1 cellular context compared by ENCODE assay signal in the genomic region with DNA sequence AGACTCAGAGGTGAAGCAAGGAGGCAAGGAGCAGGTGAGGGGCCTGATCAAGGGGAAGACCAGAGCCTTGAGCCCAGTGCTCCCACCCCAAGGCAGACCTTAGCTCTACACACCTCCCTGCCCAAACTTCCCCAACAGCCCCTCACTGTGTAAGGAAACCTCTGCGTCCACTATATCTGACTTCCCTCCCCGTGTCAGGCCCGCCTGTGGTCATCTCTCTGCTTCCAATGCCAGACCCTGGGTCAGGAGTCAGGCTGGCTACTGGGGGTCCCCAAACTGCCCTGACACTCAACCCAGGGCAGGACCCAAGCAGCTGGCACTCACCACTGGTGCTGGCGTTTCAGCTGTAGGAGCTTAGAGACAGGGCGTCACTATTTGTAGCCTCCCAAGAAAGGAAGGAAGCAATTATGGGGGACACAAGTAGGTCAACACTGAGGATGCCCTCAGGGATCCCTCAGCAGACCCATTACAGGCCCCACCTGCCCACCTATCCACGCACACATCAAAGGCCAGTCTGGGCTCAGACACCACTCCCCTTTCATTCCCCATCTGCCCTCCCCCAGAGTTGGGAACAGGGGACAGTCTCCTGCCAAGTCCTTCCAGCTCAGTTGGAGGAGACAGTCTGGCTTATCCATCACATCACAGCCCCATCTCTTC.
TF ChIP-seq lines count a peak whose summit lies in the region.

No MANE protein-coding gene starts in this region.

TF ChIP-seq in endothelial cell of umbilical vein, 7 proteins besides CTCF, POLR2A, EP300 and RAD21:
- TF ChIP-seq GATA2 (IDR thresholded peaks at IDR 0.05; ENCODE audit: insufficient read depth, insufficient read length, low read depth, low read length) (no peak), JUN (IDR thresholded peaks at IDR 0.05; ENCODE audit: borderline replicate concordance, insufficient read depth, insufficient read length, low read depth) (no peak), FOS (IDR thresholded peaks at IDR 0.05; ENCODE audit: borderline replicate concordance, insufficient read depth, low read length) (no peak), MYC (IDR thresholded peaks at IDR 0.05; ENCODE audit: low read depth, low read length) (no peak), POLR2AphosphoS5 (IDR thresholded peaks at IDR 0.05; ENCODE audit: insufficient read depth, low read depth, low read length) (no peak), EZH2 (IDR thresholded peaks at IDR 0.05; ENCODE audit: borderline replicate concordance, low read depth, low read length, severe bottlenecking) (no peak)
- TF ChIP-seq, protein P1, sequence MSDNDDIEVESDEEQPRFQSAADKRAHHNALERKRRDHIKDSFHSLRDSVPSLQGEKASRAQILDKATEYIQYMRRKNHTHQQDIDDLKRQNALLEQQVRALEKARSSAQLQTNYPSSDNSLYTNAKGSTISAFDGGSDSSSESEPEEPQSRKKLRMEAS (IDR thresholded peaks at IDR 0.05; ENCODE audit: insufficient read depth, insufficient read length), result no peak
